Comparison of ENCODE assay signal across 23 cellular contexts in genomic region chr5:16788957-16789356, GRCh38.
DNase-seq lines count a peak whose midpoint lies in the region; ATAC-seq, FAIRE-seq and TF ChIP-seq lines count a peak whose summit lies in the region.
"Had no signal": no experiment of that assay in that cellular context is flagged by ENCODE, and none has a peak within 500 bp of the region (broad histone marks: within the 10 kb centered on the region; RNA-seq: fewer than 3 reads in every experiment).

No MANE protein-coding gene starts in this region.

- H3K36me3 ChIP-seq in OCI-LY3 (replicated peaks; ENCODE audit: low read depth, low read length): no peaks in the 10 kb centered on the region
- no peaks in the 10 kb centered on the region for H3K36me3 ChIP-seq in K562 (ENCODE audit: control insufficient read depth, insufficient read depth, low read length)
- peaks cover 0 to 5% of the 10 kb centered on the region in 2 donors for H3K36me3 ChIP-seq in neuronal stem cell (replicated peaks in 1 of 2; ENCODE audit: control insufficient read depth in 2 of 2, insufficient read depth in 2 of 2, low read length in 2 of 2)
- H3K36me3 ChIP-seq: BE2C; BLaER1 treated with 17β-estradiol and CSF1 and Interleukin-3, amounts not matched to agents 10 nM and 100 nM had no signal

- TF ChIP-seq CTCF in OCI-LY3 (IDR thresholded peaks at IDR 0.05; ENCODE audit: low read depth, low read length) (no peak), K562 (IDR thresholded peaks at IDR 0.05 in 2 of 3, conservative IDR thresholded peaks at IDR 0.05 in 1 of 3; ENCODE audit: insufficient read depth in 2 of 3, low read depth in 1 of 3, low read length in 3 of 3) (no peak)

- no TSS peak for BruUV-seq in K562 (replicated peaks; lab: Mats Ljungman, UMichigan)

- no peak overlapping the region for H2BK5ac ChIP-seq in neuronal stem cell (ENCODE audit: low read length)

- no peak overlapping the region for H2BK120ac ChIP-seq in neuronal stem cell (ENCODE audit: low read depth, low read length)

- no peak for TF ChIP-seq RAD21 in K562 (CRISPR knock-in tag; conservative IDR thresholded peaks at IDR 0.05 in 1 of 2, IDR thresholded peaks at IDR 0.05 in 1 of 2)

- 0 out of 2 replicates have a peak overlapping the region, but pooled peaks have one; percentile 48 for H3K4me2 ChIP-seq in OCI-LY3 (ENCODE audit: low read length)
- H3K4me2 ChIP-seq in K562 (ENCODE audit: insufficient read depth, low read length): no peak overlapping the region
- no peak overlapping the region for H3K4me2 ChIP-seq in neuronal stem cell (ENCODE audit: insufficient read depth, low read length, poor library complexity, severe bottlenecking)
- H3K4me2 ChIP-seq: A549 had no signal

- H3K27ac ChIP-seq in OCI-LY3 (ENCODE audit: low read length): peak overlapping the region; percentile 92
- H3K27ac ChIP-seq in K562 (ENCODE audit: extremely low read depth, low read depth, low read length): no peak overlapping the region
- no peak overlapping the region for H3K27ac ChIP-seq in neuronal stem cell (replicated peaks; ENCODE audit: low read length)
- H3K27ac ChIP-seq: A549; BLaER1 treated with 17β-estradiol and CSF1 and Interleukin-3, amounts not matched to agents 10 nM and 100 nM had no signal

- in situ Hi-C loops in K562 (cut with MboI): loop anchor here (5.0 to 25.0 kb wide), 2 partner anchors 398 to 1523 kb away; no protein-coding TSS in a partner anchor

- ATAC-seq in left cardiac atrium (no peak), K562 (no peak), HG02981 (IDR thresholded peaks at IDR 0.05; ENCODE audit: unreplicated experiment) (no peak), HG02759 (IDR thresholded peaks at IDR 0.05; ENCODE audit: unreplicated experiment) (no peak)
- ATAC-seq: A549 had no signal

- TF ChIP-seq POLR2A in K562 (conservative IDR thresholded peaks at IDR 0.05): no peak

- H2BK15ac ChIP-seq in neuronal stem cell (ENCODE audit: low read length): no peak overlapping the region

- 3% methylated on average over 5 of the region's 5 CpGs for WGBS in K562 (ENCODE audit: insufficient coverage, low coverage, missing lambda C conversion rate)
- WGBS in neuronal stem cell (ENCODE audit: extremely low coverage in 2 of 2, insufficient read length in 2 of 2, insufficient replicate concordance in 1 of 2), 2 donors: no CpG with 5 or more reads among the region's 5 CpGs

- H3K4me3 ChIP-seq in OCI-LY3 (ENCODE audit: low read length): no peak overlapping the region
- no peak overlapping the region for H3K4me3 ChIP-seq in K562
- no peak overlapping the region for H3K4me3 ChIP-seq in neuronal stem cell (ENCODE audit: low read length in 2 of 2)
- H3K4me3 ChIP-seq: A549; BLaER1 treated with 17β-estradiol and CSF1 and Interleukin-3, amounts not matched to agents 10 nM and 100 nM had no signal

- no peaks in the 10 kb centered on the region for H3K9me3 ChIP-seq in OCI-LY3 (ENCODE audit: insufficient read depth, low read length)
- H3K9me3 ChIP-seq in K562 (replicated peaks; ENCODE audit: control insufficient read depth, insufficient read depth, low read depth, low read length): no peaks in the 10 kb centered on the region
- no peaks in the 10 kb centered on the region for H3K9me3 ChIP-seq in neuronal stem cell (replicated peaks in 1 of 2; ENCODE audit: control insufficient read depth in 2 of 2, insufficient read depth in 1 of 2, low read depth in 1 of 2, low read length in 2 of 2)
- H3K9me3 ChIP-seq: A549; BE2C; BLaER1 treated with 17β-estradiol and CSF1 and Interleukin-3, amounts not matched to agents 10 nM and 100 nM had no signal

- H2AFZ ChIP-seq in OCI-LY3 (ENCODE audit: low read depth, low read length) (no peak overlapping the region), K562 (ENCODE audit: low read depth, low read length) (no peak overlapping the region), neuronal stem cell (ENCODE audit: low read length) (no peak overlapping the region)

- no peak overlapping the region for H3K4ac ChIP-seq in neuronal stem cell (ENCODE audit: low read length)

- no peak overlapping the region for H4K8ac ChIP-seq in neuronal stem cell (ENCODE audit: low read depth, low read length)

- H4K20me1 ChIP-seq in OCI-LY3 (ENCODE audit: insufficient read depth, low read length) (no peaks in the 10 kb centered on the region), K562 (replicated peaks; ENCODE audit: control insufficient read depth, insufficient read depth, low read length) (no peaks in the 10 kb centered on the region)
- H4K20me1 ChIP-seq: BLaER1 treated with 17β-estradiol and CSF1 and Interleukin-3, amounts not matched to agents 10 nM and 100 nM had no signal

- H3K14ac ChIP-seq in neuronal stem cell (ENCODE audit: low read length): no peak overlapping the region

- DNase-seq in cardiac septum (ENCODE audit: low spot score) (peak; percentile 43), left cardiac atrium (no peak), K562 (ENCODE audit: extremely low read depth in 1 of 4, low spot score in 3 of 4) (no peak), neuronal stem cell (ENCODE audit: low spot score) (no peak)
- DNase-seq: 8988T; ACHN; AML-193; BE2C; CD4-positive, alpha-beta T cell; CD8-positive, alpha-beta memory T cell; DMS 273 treated with DMSO at 0.1 percent for 48 hours; DMS79 treated with DMSO at 0.1 percent for 48 hours; GF-D8; H7; HCEC 1CT had no signal

- no peak for TF ChIP-seq EP300 in K562 (IDR thresholded peaks at IDR 0.05; ENCODE audit: low read length)

- POLR2A ChIA-PET in K562 (lab: Yijun Ruan, JAX): no interaction called here

- peak overlapping the region; percentile 12 for H3K23ac ChIP-seq in neuronal stem cell (ENCODE audit: low read depth, low read length, poor library complexity)

- H3K9ac ChIP-seq in OCI-LY3 (ENCODE audit: low read length) (no peak overlapping the region), K562 (ENCODE audit: insufficient read depth in 1 of 2, low read depth in 2 of 2, low read length in 2 of 2) (no peak overlapping the region), neuronal stem cell (ENCODE audit: low read depth, low read length, poor library complexity) (no peak overlapping the region)
- H3K9ac ChIP-seq: BLaER1 treated with 17β-estradiol and CSF1 and Interleukin-3, amounts not matched to agents 10 nM and 100 nM had no signal

- H3K79me2 ChIP-seq in OCI-LY3 (ENCODE audit: low read length): no peaks in the 10 kb centered on the region
- no peaks in the 10 kb centered on the region for H3K79me2 ChIP-seq in K562 (ENCODE audit: control insufficient read depth, insufficient read depth, low read length)

- H3K18ac ChIP-seq in neuronal stem cell (ENCODE audit: low read length): peak overlapping the region; percentile 8

- H3K27me3 ChIP-seq in OCI-LY3 (ENCODE audit: low read depth, low read length): no peaks in the 10 kb centered on the region
- peaks cover 10 to 16% of the 10 kb centered on the region in 2 experiments; a peak in 3 of 5 replicates for H3K27me3 ChIP-seq in K562 (ENCODE audit: control insufficient read depth in 2 of 2, insufficient read depth in 2 of 2, low read length in 2 of 2)
- H3K27me3 ChIP-seq in neuronal stem cell (ENCODE audit: control insufficient read depth in 3 of 3, insufficient read depth in 3 of 3, low read depth in 1 of 3, low read length in 3 of 3): no peaks in the 10 kb centered on the region
- H3K27me3 ChIP-seq: BE2C; BLaER1 treated with 17β-estradiol and CSF1 and Interleukin-3, amounts not matched to agents 10 nM and 100 nM had no signal

- H3K79me1 ChIP-seq in neuronal stem cell (ENCODE audit: low read depth, low read length): no peaks in the 10 kb centered on the region

- H3K4me1 ChIP-seq in OCI-LY3 (ENCODE audit: low read length) (peaks cover 78% of the 10 kb centered on the region), K562 (replicated peaks in 1 of 2; ENCODE audit: control insufficient read depth in 2 of 2, insufficient read depth in 2 of 2, low read length in 2 of 2) (no peaks in the 10 kb centered on the region), neuronal stem cell (ENCODE audit: control insufficient read depth in 2 of 2, insufficient read depth in 1 of 2, low read depth in 1 of 2, low read length in 2 of 2) (no peaks in the 10 kb centered on the region)
- H3K4me1 ChIP-seq: BE2C had no signal

- H2AK5ac ChIP-seq in neuronal stem cell (ENCODE audit: low read depth, low read length): no peak overlapping the region

- CTCF ChIA-PET in K562 (lab: Yijun Ruan, JAX; ENCODE audit: low intra/inter-chr PET ratio): no interaction called here

- intact Hi-C loops in cardiac septum (cut with DNase I): loop anchor here (5.0 kb wide), 1 partner anchor 148 kb away; the partner anchor contains the start of gene MYO10
- intact Hi-C loops in left cardiac atrium (cut with DNase I): no loop called here
- intact Hi-C loops in K562 (cut with micrococcal nuclease): no loop called here

- no peak overlapping the region for H2BK12ac ChIP-seq in neuronal stem cell (ENCODE audit: low read length)

- FAIRE-seq in K562 (lab: Jason Lieb, UNC): no peak
- FAIRE-seq: A549, D721Med, GM12892, H1 had no signal

- H3K9me1 ChIP-seq in K562 (ENCODE audit: control insufficient read depth, insufficient read depth, low read length): no peaks in the 10 kb centered on the region

- no peak overlapping the region for H4K91ac ChIP-seq in neuronal stem cell (ENCODE audit: low read depth, low read length, poor library complexity)

TF ChIP-seq in K562, 482 proteins besides CTCF, POLR2A, EP300 and RAD21 (continues in another document):
- no peak for TF ChIP-seq HNRNPK (IDR thresholded peaks at IDR 0.05; ENCODE audit: low read depth, low read length, poor library complexity, severe bottlenecking)
- TF ChIP-seq NCOA4 (IDR thresholded peaks at IDR 0.05; ENCODE audit: partially characterized antibody): no peak
